ENCODE assay signal across 25 cellular contexts in the genomic region with DNA sequence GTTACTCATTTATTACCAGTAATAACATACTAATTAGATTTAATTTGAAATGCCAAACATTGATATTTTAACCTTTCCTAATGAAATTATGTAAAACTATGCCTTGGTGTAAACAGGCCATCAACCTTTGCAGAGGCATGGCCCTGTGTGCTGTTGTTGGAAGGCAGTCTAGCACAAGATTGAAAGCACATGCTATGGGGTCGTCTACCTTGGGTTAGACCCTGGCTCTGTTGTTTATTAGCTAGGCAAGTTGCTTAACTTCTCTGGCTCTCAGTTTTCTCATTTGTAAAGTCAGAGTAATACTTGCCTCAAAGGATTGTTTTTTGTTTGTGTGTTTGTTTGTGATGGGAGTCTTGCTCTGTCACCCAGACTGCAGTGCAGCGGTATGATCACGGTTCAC.
"Had no signal": no experiment of that assay in that cellular context is flagged by ENCODE, and none has a peak within 500 bp of the region (broad histone marks: within the 10 kb centered on the region; RNA-seq: fewer than 3 reads in every experiment).

No MANE protein-coding gene starts in this region.

- H3K4me1 ChIP-seq: colonic mucosa, left lung, lower lobe of right lung had no signal

- H3K4me3 ChIP-seq: colonic mucosa, esophagus squamous epithelium, gastrocnemius medialis, heart right ventricle, left lung, lower lobe of right lung, mucosa of descending colon had no signal

- H3K9me3 ChIP-seq: colonic mucosa, esophagus squamous epithelium, gastrocnemius medialis, heart right ventricle, left lung, lower lobe of right lung, mucosa of descending colon had no signal

- ATAC-seq: effector memory CD8-positive, alpha-beta T cell; esophagus mucosa; gastrocnemius medialis; heart right ventricle; left cardiac atrium; left lung; left ventricle myocardium superior; lower lobe of right lung; mucosa of descending colon had no signal

- H3K36me3 ChIP-seq: colonic mucosa, gastrocnemius medialis, left lung, lower lobe of right lung had no signal

- H3K27ac ChIP-seq: colonic mucosa, epithelial cell of prostate, esophagus squamous epithelium, gastrocnemius medialis, heart right ventricle, left lung, lower lobe of right lung had no signal

- FAIRE-seq: endometrium, islet of Langerhans, keratinocyte had no signal

- H3K27me3 ChIP-seq: colonic mucosa, esophagus squamous epithelium, gastrocnemius medialis, heart right ventricle, left lung had no signal

- DNase-seq: colonic mucosa; cortex of kidney; effector CD8-positive, alpha-beta T cell; effector memory CD8-positive, alpha-beta T cell; endodermal cell; erythroblast; esophagus squamous epithelium; foreskin fibroblast; foreskin melanocyte; gastrocnemius medialis; glutamatergic neuron; head of caudate nucleus; heart right ventricle; hippocampal formation; left cardiac atrium; left lung; left ventricle myocardium superior; lower lobe of right lung; mesenchymal stem cell; mucosa of descending colon had no signal
